In the genomic region with DNA sequence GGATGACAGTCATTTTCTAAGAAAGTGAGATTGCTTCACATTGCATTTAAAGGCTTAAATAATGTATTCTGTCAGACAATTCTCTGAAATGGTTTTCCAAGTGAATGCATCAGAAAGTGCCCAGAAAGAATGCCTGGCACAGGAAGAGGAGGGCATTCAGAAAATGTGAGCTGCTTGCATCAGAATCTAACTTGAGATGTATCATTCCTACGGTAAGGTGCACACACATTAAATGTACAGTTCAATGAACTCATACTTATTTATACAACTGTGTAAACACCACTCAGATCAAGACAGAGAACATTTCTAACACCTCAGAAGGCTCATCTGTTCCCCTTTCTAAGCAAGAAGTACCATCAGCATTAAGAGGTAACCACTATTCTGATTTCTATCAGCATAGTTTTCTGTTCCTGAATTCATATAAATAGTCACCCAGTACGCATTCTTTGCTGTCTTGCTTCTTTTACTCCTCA, we compare ENCODE assay signal across 11 cellular contexts.
DNase-seq lines count a peak whose midpoint lies in the region; ATAC-seq and TF ChIP-seq lines count a peak whose summit lies in the region.
"Had no signal": no experiment of that assay in that cellular context is flagged by ENCODE, and none has a peak within 500 bp of the region (broad histone marks: within the 10 kb centered on the region; RNA-seq: fewer than 3 reads in every experiment).

No MANE protein-coding gene starts in this region.

- no peak overlapping the region for H3K4me3 Mint-ChIP-seq in activated T-cell treated with anti-CD3 and anti-CD28 coated beads, Interleukin-2, amount 50 U/mL, for 4 hours

- H3K27me3 ChIP-seq in upper lobe of left lung = no peaks in the 10 kb centered on the region
- H3K27me3 ChIP-seq: transverse colon had no signal

- WGBS in upper lobe of left lung, 2 donors = 76 to 79% methylated on average over 2 of the region's 2 CpGs

- no peaks in the 10 kb centered on the region for H3K27me3 Mint-ChIP-seq in activated T-cell treated with anti-CD3 and anti-CD28 coated beads, Interleukin-2, amount 50 U/mL, for 4 hours (ENCODE audit: low read depth)

- no peak overlapping the region for H3K4me3 ChIP-seq in upper lobe of left lung
- H3K4me3 ChIP-seq: transverse colon had no signal

- H3K36me3 Mint-ChIP-seq in activated T-cell treated with anti-CD3 and anti-CD28 coated beads, Interleukin-2, amount 50 U/mL, for 4 hours (ENCODE audit: insufficient read depth) = peaks cover 6% of the 10 kb centered on the region

- no peaks in the 10 kb centered on the region for H3K36me3 ChIP-seq in upper lobe of left lung
- H3K36me3 ChIP-seq: transverse colon had no signal

- no peaks in the 10 kb centered on the region for H3K4me1 ChIP-seq in upper lobe of left lung
- H3K4me1 ChIP-seq: transverse colon had no signal

- peaks cover 22% of the 10 kb centered on the region for H3K4me1 Mint-ChIP-seq in activated T-cell treated with anti-CD3 and anti-CD28 coated beads, Interleukin-2, amount 50 U/mL, for 4 hours (ENCODE audit: low read depth)

- H3K9me3 ChIP-seq in upper lobe of left lung = no peaks in the 10 kb centered on the region
- H3K9me3 ChIP-seq: transverse colon had no signal

- peak; percentile 76 to 85 for ATAC-seq in activated T-cell treated with anti-CD3 and anti-CD28 coated beads, Interleukin-2, amount 50 U/mL, for 4 hours
- ATAC-seq in GM21576 (IDR thresholded peaks at IDR 0.05; ENCODE audit: unreplicated experiment) = peak; percentile 95
- ATAC-seq in HG03342 (IDR thresholded peaks at IDR 0.05; ENCODE audit: unreplicated experiment) = peak; percentile 92
- ATAC-seq in omental fat pad (ENCODE audit: low FRiP score) = peak; percentile 86
- no peak for ATAC-seq in upper lobe of left lung (ENCODE audit: low FRiP score in 2 of 2)

- peaks cover 7% of the 10 kb centered on the region for H3K9me3 Mint-ChIP-seq in activated T-cell treated with anti-CD3 and anti-CD28 coated beads, Interleukin-2, amount 50 U/mL, for 4 hours

- no peak for DNase-seq in activated T-cell treated with anti-CD3 and anti-CD28 coated beads, Interleukin-2, amount 50 U/mL, for 4 hours
- no peak for DNase-seq in activated T-cell treated with anti-CD3 and anti-CD28 coated beads, Interleukin-2, amount 50 U/mL, for 1 hour
- no peak for DNase-seq in omental fat pad (ENCODE audit: low spot score)
- DNase-seq in HuH-7.5 (ENCODE audit: low spot score) = no peak
- no peak for DNase-seq in cortex of kidney (lab: John Stamatoyannopoulos, UW)
- no peak for DNase-seq in upper lobe of left lung
- DNase-seq: activated CD4-positive, CD25-positive, alpha-beta regulatory T cell; foreskin melanocyte; transverse colon had no signal

- TF ChIP-seq CTCF in omental fat pad (IDR thresholded peaks at IDR 0.05) (no peak), upper lobe of left lung (IDR thresholded peaks at IDR 0.05) (no peak)

- TF ChIP-seq POLR2A in upper lobe of left lung (IDR thresholded peaks at IDR 0.05) = no peak

- H3K27ac ChIP-seq in upper lobe of left lung = no peak overlapping the region
- H3K27ac ChIP-seq: transverse colon had no signal

- TF ChIP-seq EP300 in upper lobe of left lung (IDR thresholded peaks at IDR 0.05) = no peak

Comparison
In these comparisons a context has a peak if more than half of its experiments do, and no peak if none do; other contexts are left out.
1. ATAC-seq: peak in activated T-cell treated with anti-CD3 and anti-CD28 coated beads, Interleukin-2, amount 50 U/mL, for 4 hours (2 of 2), GM21576 (single experiment), HG03342 (single experiment) and omental fat pad (single experiment); none in upper lobe of left lung (0 of 2).